In genomic region chr17:83152745-83153611, GRCh38 we compare ENCODE assay signal across 14 cellular contexts.
DNase-seq lines count a peak whose midpoint lies in the region; ATAC-seq and TF ChIP-seq lines count a peak whose summit lies in the region.
"Had no signal": no experiment of that assay in that cellular context is flagged by ENCODE, and none has a peak within 500 bp of the region (broad histone marks: within the 10 kb centered on the region; RNA-seq: fewer than 3 reads in every experiment).

No MANE protein-coding gene starts in this region.

- H3K4me3 ChIP-seq in lower leg skin (ENCODE audit: low read depth, poor library complexity, severe bottlenecking) (no peak overlapping the region), testis (no peak overlapping the region)

- H3K4me1 ChIP-seq in testis, result peaks cover 9% of the 10 kb centered on the region

- DNase-seq in DMS 273 (lab: John Stamatoyannopoulos, UW; ENCODE audit: unreplicated experiment) (peak; percentile 26), DMS 273 treated with DMSO at 0.1 percent for 48 hours (lab: John Stamatoyannopoulos, UW) (no peak), lower leg skin (ENCODE audit: low spot score in 2 of 2) (peak; percentile 67 to 93), testis (peak; percentile 30)
- peak; percentile 8 to 11 for DNase-seq in central memory CD8-positive, alpha-beta T cell (ENCODE audit: low spot score in 2 of 2)
- no peak for DNase-seq in activated naive CD8-positive, alpha-beta T cell treated with anti-CD3 and anti-CD28 coated beads, Interleukin-2, amount 50 U/mL, for 24 hours
- DNase-seq in activated T-cell treated with anti-CD3 and anti-CD28 coated beads, Interleukin-2, amount 50 U/mL, for 24 hours, result no peak
- DNase-seq: activated CD4-positive, alpha-beta T cell treated with anti-CD3 and anti-CD28 coated beads for 1 hour; DMS153; IMR-90; NCI-H2081 had no signal

- no peaks in the 10 kb centered on the region for H3K9me3 Mint-ChIP-seq in central memory CD8-positive, alpha-beta T cell
- no peaks in the 10 kb centered on the region for H3K9me3 Mint-ChIP-seq in activated naive CD8-positive, alpha-beta T cell treated with anti-CD3 and anti-CD28 coated beads, Interleukin-2, amount 50 U/mL, for 24 hours
- no peaks in the 10 kb centered on the region for H3K9me3 Mint-ChIP-seq in activated T-cell treated with anti-CD3 and anti-CD28 coated beads, Interleukin-2, amount 50 U/mL, for 24 hours

- H3K4me1 Mint-ChIP-seq in central memory CD8-positive, alpha-beta T cell, result no peaks in the 10 kb centered on the region
- peaks cover 11% of the 10 kb centered on the region for H3K4me1 Mint-ChIP-seq in activated naive CD8-positive, alpha-beta T cell treated with anti-CD3 and anti-CD28 coated beads, Interleukin-2, amount 50 U/mL, for 24 hours
- peaks cover 5% of the 10 kb centered on the region for H3K4me1 Mint-ChIP-seq in activated T-cell treated with anti-CD3 and anti-CD28 coated beads, Interleukin-2, amount 50 U/mL, for 24 hours (ENCODE audit: low read depth)

- H3K36me3 ChIP-seq in testis (ENCODE audit: low read depth, missing control alignments), result no peaks in the 10 kb centered on the region

- WGBS in lower leg skin, 2 donors, result 83% methylated on average over 63 to 64 of the region's 64 CpGs
- WGBS in testis, 2 donors, result 84 to 92% methylated on average over 48 to 64 of the region's 64 CpGs

- H3K27ac ChIP-seq in testis, result no peak overlapping the region
- H3K27ac ChIP-seq: 22Rv1 had no signal

- TF ChIP-seq CTCF in lower leg skin (IDR thresholded peaks at IDR 0.05) (no peak), testis (IDR thresholded peaks at IDR 0.05) (no peak)

- no peak overlapping the region for H3K27ac Mint-ChIP-seq in central memory CD8-positive, alpha-beta T cell (ENCODE audit: low read depth)
- no peak overlapping the region for H3K27ac Mint-ChIP-seq in activated naive CD8-positive, alpha-beta T cell treated with anti-CD3 and anti-CD28 coated beads, Interleukin-2, amount 50 U/mL, for 24 hours
- no peak overlapping the region for H3K27ac Mint-ChIP-seq in activated T-cell treated with anti-CD3 and anti-CD28 coated beads, Interleukin-2, amount 50 U/mL, for 24 hours

- H3K27me3 Mint-ChIP-seq in central memory CD8-positive, alpha-beta T cell, result peaks cover 42% of the 10 kb centered on the region
- H3K27me3 Mint-ChIP-seq in activated naive CD8-positive, alpha-beta T cell treated with anti-CD3 and anti-CD28 coated beads, Interleukin-2, amount 50 U/mL, for 24 hours, result peaks cover 3% of the 10 kb centered on the region
- no peaks in the 10 kb centered on the region for H3K27me3 Mint-ChIP-seq in activated T-cell treated with anti-CD3 and anti-CD28 coated beads, Interleukin-2, amount 50 U/mL, for 24 hours

- intact Hi-C loops in lower leg skin (cut with DNase I; ENCODE audit: low total_unique reads) (no loop called here), testis (cut with DNase I; ENCODE audit: low total_unique reads) (no loop called here)

- no peaks in the 10 kb centered on the region for H3K9me3 ChIP-seq in testis

- H3K36me3 Mint-ChIP-seq in central memory CD8-positive, alpha-beta T cell (ENCODE audit: insufficient read depth), result peaks cover 1% of the 10 kb centered on the region
- H3K36me3 Mint-ChIP-seq in activated naive CD8-positive, alpha-beta T cell treated with anti-CD3 and anti-CD28 coated beads, Interleukin-2, amount 50 U/mL, for 24 hours (ENCODE audit: low read depth), result no peaks in the 10 kb centered on the region
- H3K36me3 Mint-ChIP-seq in activated T-cell treated with anti-CD3 and anti-CD28 coated beads, Interleukin-2, amount 50 U/mL, for 24 hours (ENCODE audit: low read depth), result no peaks in the 10 kb centered on the region

- no peak for TF ChIP-seq POLR2A in lower leg skin (IDR thresholded peaks at IDR 0.05)
- no peak for TF ChIP-seq POLR2A in testis (IDR thresholded peaks at IDR 0.05)

- no peak overlapping the region for H3K4me3 Mint-ChIP-seq in central memory CD8-positive, alpha-beta T cell
- H3K4me3 Mint-ChIP-seq in activated naive CD8-positive, alpha-beta T cell treated with anti-CD3 and anti-CD28 coated beads, Interleukin-2, amount 50 U/mL, for 24 hours, result no peak overlapping the region
- H3K4me3 Mint-ChIP-seq in activated T-cell treated with anti-CD3 and anti-CD28 coated beads, Interleukin-2, amount 50 U/mL, for 24 hours, result no peak overlapping the region

- ATAC-seq in central memory CD8-positive, alpha-beta T cell (replicated peaks; ENCODE audit: extremely low read depth, poor library complexity, severe bottlenecking), result no peak
- ATAC-seq in activated naive CD8-positive, alpha-beta T cell treated with anti-CD3 and anti-CD28 coated beads, Interleukin-2, amount 50 U/mL, for 24 hours, result no peak
- ATAC-seq in HG02678 (IDR thresholded peaks at IDR 0.05; ENCODE audit: unreplicated experiment), result no peak
- ATAC-seq: left colon had no signal

- H3K27me3 ChIP-seq in testis, result no peaks in the 10 kb centered on the region

Comparison
In these comparisons a context has a peak if more than half of its experiments do, and no peak if none do; other contexts are left out.
1. DNase-seq: peak in DMS 273 (single experiment), central memory CD8-positive, alpha-beta T cell (2 of 2), lower leg skin (2 of 2) and testis (single experiment); none in DMS 273 treated with DMSO at 0.1 percent for 48 hours (single experiment), activated naive CD8-positive, alpha-beta T cell treated with anti-CD3 and anti-CD28 coated beads, Interleukin-2, amount 50 U/mL, for 24 hours (single experiment) and activated T-cell treated with anti-CD3 and anti-CD28 coated beads, Interleukin-2, amount 50 U/mL, for 24 hours (single experiment).